Comparison of ENCODE assay signal across 6 cellular contexts in genomic region chr2:79275863-79276262, GRCh38.
"Had no signal": no experiment of that assay in that cellular context is flagged by ENCODE, and none has a peak within 500 bp of the region (broad histone marks: within the 10 kb centered on the region; RNA-seq: fewer than 3 reads in every experiment).

No MANE protein-coding gene starts in this region.

- H3K4me3 Mint-ChIP-seq: H9 had no signal

- DNase-seq: GOT3, H9, HCEC 1CT, IMR-90, KG1 had no signal

- H3K4me3 ChIP-seq: K562 had no signal

- ATAC-seq: K562 had no signal
